Comparison of ENCODE assay signal across 12 cellular contexts in genomic region chr15:43218908-43219706, GRCh38.
A peak's percentile ranks its signal among the peaks of the same experiment; 100 is the strongest.
DNase-seq lines count a peak whose midpoint lies in the region; ATAC-seq lines count a peak whose summit lies in the region.
"Had no signal": no experiment of that assay in that cellular context is flagged by ENCODE, and none has a peak within 500 bp of the region (broad histone marks: within the 10 kb centered on the region; RNA-seq: fewer than 3 reads in every experiment).

No MANE protein-coding gene starts in this region.

- DNase-seq in stimulated activated CD4-positive, alpha-beta T cell treated with anti-CD3 and anti-CD28 coated beads, Interleukin-15, amount 100 ng/mL, for 24 hours, result peak; percentile 19
- no peak for DNase-seq in stimulated activated CD4-positive, alpha-beta T cell treated with anti-CD3 and anti-CD28 coated beads, Interleukin-4, amount 100 ng/mL, for 24 hours
- DNase-seq in RKO (ENCODE audit: low spot score), result peak; percentile 5
- DNase-seq in fibroblast of gingiva (ENCODE audit: low read depth), result peak; percentile 73
- no peak for DNase-seq in stimulated activated CD4-positive, alpha-beta T cell treated with anti-CD3 and anti-CD28 coated beads, Interleukin-2, amount 100 ng/mL, for 48 hours
- DNase-seq in NCI-H2107 treated with DMSO at 0.1 percent for 48 hours (lab: John Stamatoyannopoulos, UW; ENCODE audit: unreplicated experiment), result no peak
- DNase-seq: aorta, DMS79, KBM-7, left lung had no signal

- peaks cover 0 to 23% (median 19%) of the 10 kb centered on the region in 5 donors for H3K4me1 ChIP-seq in subcutaneous abdominal adipose tissue (ENCODE audit: control insufficient read depth in 5 of 5, insufficient read depth in 5 of 5, low read length in 5 of 5)
- H3K4me1 ChIP-seq: left lung had no signal

- H3K36me3 ChIP-seq in subcutaneous abdominal adipose tissue (ENCODE audit: control insufficient read depth in 5 of 5, insufficient read depth in 5 of 5, low read length in 5 of 5), result no peaks in the 10 kb centered on the region
- H3K36me3 ChIP-seq: left lung had no signal

- H3K27ac ChIP-seq in subcutaneous abdominal adipose tissue (ENCODE audit: low read depth, low read length), result peak overlapping the region; percentile 55
- H3K27ac ChIP-seq: left lung had no signal

- no peaks in the 10 kb centered on the region for H3K9me3 ChIP-seq in subcutaneous abdominal adipose tissue (ENCODE audit: control insufficient read depth in 5 of 5, low read length in 5 of 5)
- H3K9me3 ChIP-seq: left lung had no signal

- no peak overlapping the region for H3K9ac ChIP-seq in subcutaneous abdominal adipose tissue (ENCODE audit: low read length in 5 of 5)

- ATAC-seq in GM18858 (IDR thresholded peaks at IDR 0.05; ENCODE audit: unreplicated experiment), result no peak
- ATAC-seq: left lung had no signal

- no peaks in the 10 kb centered on the region for H3K27me3 ChIP-seq in subcutaneous abdominal adipose tissue (ENCODE audit: control insufficient read depth in 5 of 5, insufficient read depth in 4 of 5, low read length in 5 of 5)
- H3K27me3 ChIP-seq: left lung had no signal

- no peak overlapping the region for H3K4me3 ChIP-seq in subcutaneous abdominal adipose tissue (ENCODE audit: low read depth in 1 of 5, low read length in 5 of 5)
- H3K4me3 ChIP-seq: left lung had no signal

Comparison
In these comparisons a context has a peak if more than half of its experiments do, and no peak if none do; other contexts are left out.
1. DNase-seq: peak in stimulated activated CD4-positive, alpha-beta T cell treated with anti-CD3 and anti-CD28 coated beads, Interleukin-15, amount 100 ng/mL, for 24 hours (single experiment), RKO (single experiment) and fibroblast of gingiva (single experiment); none in stimulated activated CD4-positive, alpha-beta T cell treated with anti-CD3 and anti-CD28 coated beads, Interleukin-4, amount 100 ng/mL, for 24 hours (single experiment), stimulated activated CD4-positive, alpha-beta T cell treated with anti-CD3 and anti-CD28 coated beads, Interleukin-2, amount 100 ng/mL, for 48 hours (0 of 2) and NCI-H2107 treated with DMSO at 0.1 percent for 48 hours (single experiment).